ENCODE assay signal across 18 cellular contexts in the genomic region with DNA sequence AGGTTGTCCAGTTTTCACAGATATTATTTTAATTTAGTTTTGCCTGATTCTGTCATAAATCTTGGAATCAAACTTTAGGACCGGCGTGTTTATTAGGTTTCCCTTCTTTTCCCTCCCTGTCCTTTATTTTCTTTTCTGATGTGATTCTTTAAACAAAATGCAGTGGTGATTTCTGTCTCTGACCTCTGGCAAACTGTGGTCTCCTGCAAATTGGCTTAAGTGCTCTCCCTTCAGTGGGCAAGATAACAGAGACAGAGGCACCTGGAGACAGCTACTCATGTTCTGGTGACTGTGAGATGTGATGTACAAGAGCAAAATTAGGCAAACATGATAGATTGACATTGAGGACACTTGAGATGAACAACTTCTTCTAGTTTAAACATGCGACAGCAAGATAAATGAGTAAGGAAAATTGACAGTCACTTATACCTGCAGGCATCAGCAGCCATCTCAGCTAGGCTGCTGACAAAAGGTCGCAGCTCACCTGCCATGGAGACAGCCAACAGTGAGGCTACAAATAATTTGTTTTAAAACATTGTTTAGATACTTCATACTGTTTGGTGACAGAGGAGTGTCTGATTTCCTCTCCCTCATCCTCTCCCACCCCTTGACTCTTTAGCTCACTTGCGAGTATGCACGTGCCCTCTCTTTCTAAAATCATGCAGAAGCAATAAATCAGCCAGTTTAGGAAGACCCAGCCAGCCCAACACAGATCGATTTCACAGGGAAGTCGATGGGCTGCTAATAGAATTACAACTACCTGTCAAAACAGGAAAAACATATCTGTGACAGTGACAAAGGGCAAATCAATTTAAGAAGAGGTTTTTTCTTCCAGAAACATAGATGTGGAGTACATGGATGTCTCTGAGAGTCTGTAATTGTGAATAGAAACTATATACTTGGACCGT.
"Had no signal": no experiment of that assay in that cellular context is flagged by ENCODE, and none has a peak within 500 bp of the region (broad histone marks: within the 10 kb centered on the region; RNA-seq: fewer than 3 reads in every experiment).

No MANE protein-coding gene starts in this region.

- H3K27me3 ChIP-seq: suprapubic skin had no signal

- DNase-seq: activated CD4-positive, alpha-beta T cell treated with anti-CD3 and anti-CD28 coated beads for 1 hour; activated CD4-positive, alpha-beta T cell treated with anti-CD3 and anti-CD28 coated beads, Interleukin-2, amount 50 U/mL, for 4 hours; activated naive CD4-positive, alpha-beta T cell treated with anti-CD3 and anti-CD28 coated beads for 36 hours; activated naive CD8-positive, alpha-beta T cell treated with anti-CD3 and anti-CD28 coated beads, Interleukin-2, amount 50 U/mL, for 24 hours; aorta; cerebellar nuclear complex; effector memory CD4-positive, alpha-beta T cell; head of caudate nucleus; kidney glomerular epithelial cell; right cardiac atrium; small intestine; stimulated activated CD4-positive, alpha-beta T cell treated with anti-CD3 and anti-CD28 coated beads, Interleukin-4, amount 100 ng/mL, for 4 hours; stimulated activated naive CD8-positive, alpha-beta T cell treated with anti-CD3 and anti-CD28 coated beads, Interleukin-15, Interleukin-2, amounts not matched to agents 100 U/mL and 50 U/mL, for 24 hours had no signal

- H3K27ac ChIP-seq: epithelial cell of prostate, prostate gland, suprapubic skin, VCaP had no signal

- H3K4me3 ChIP-seq: prostate gland, suprapubic skin had no signal

- ATAC-seq: activated naive CD8-positive, alpha-beta T cell treated with anti-CD3 and anti-CD28 coated beads, Interleukin-2, amount 50 U/mL, for 24 hours; natural killer cell treated with Interleukin-12 subunit alpha and Interleukin-12 subunit beta and Interleukin-15 and Interleukin-18, amount 100 ng/mL, for 72 hours; right cardiac atrium; stimulated activated naive CD8-positive, alpha-beta T cell treated with anti-CD3 and anti-CD28 coated beads, Interleukin-15, Interleukin-2, amounts not matched to agents 100 U/mL and 50 U/mL, for 24 hours had no signal

- H3K9me3 ChIP-seq: prostate gland, suprapubic skin had no signal

- H3K4me1 ChIP-seq: prostate gland, suprapubic skin had no signal

- H3K36me3 ChIP-seq: prostate gland, suprapubic skin had no signal
